In the genomic region with DNA sequence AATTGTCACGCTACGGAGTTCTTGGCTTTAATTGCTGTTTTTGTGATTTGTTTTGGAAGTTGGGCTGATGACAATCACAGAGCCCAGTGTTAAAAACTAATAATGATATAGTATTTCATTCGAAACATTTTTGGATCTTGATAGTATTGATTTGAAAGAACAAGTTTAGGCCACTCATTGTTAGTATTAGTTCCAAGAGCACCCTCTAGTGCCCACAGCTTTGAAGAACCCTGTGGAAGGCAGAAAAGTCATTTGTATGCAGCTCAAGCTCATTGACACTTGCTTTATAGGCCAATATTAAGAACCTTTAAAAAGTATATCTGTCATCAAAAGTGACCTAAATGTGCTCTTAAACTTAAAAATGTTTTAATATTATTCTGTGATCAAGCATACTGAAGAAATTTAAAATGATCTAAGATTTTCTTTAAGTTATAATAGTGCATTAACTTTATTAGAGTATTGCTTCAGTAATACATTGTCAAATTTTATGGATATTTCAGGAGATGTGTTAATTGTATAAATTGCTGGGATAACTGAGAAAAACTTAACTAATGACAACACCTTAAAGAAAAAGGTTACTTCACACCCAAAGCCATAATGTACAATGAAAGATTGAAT, we compare ENCODE assay signal across 9 cellular contexts.
DNase-seq lines count a peak whose midpoint lies in the region; ATAC-seq and TF ChIP-seq lines count a peak whose summit lies in the region.
"Had no signal": no experiment of that assay in that cellular context is flagged by ENCODE, and none has a peak within 500 bp of the region (broad histone marks: within the 10 kb centered on the region; RNA-seq: fewer than 3 reads in every experiment).

No MANE protein-coding gene starts in this region.

- H3F3A ChIP-seq in PC-9 (ENCODE audit: insufficient read depth, low read depth) = no peaks in the 10 kb centered on the region

- no peaks in the 10 kb centered on the region for H3K9me3 Mint-ChIP-seq in activated T-helper 1 cell treated with anti-CD3 and anti-CD28 coated beads, Interleukin-12 subunit alpha, Interleukin-12 subunit beta, Interleukin-2, Interleukin-4 antibody, amounts not matched to agents 30 ng/mL and 10 ng/mL and 1 ng/mL, durations not matched to agents 14 hours and 24 hours and 36 hours
- H3K9me3 Mint-ChIP-seq: activated naive CD8-positive, alpha-beta T cell treated with anti-CD3 and anti-CD28 coated beads, Interleukin-2, amount 10 ng/mL, durations not matched to agents 7 days and 5 days had no signal

- no peak overlapping the region for H4K91ac ChIP-seq in trophoblast cell (ENCODE audit: low read depth, low read length)

- H2BK120ac ChIP-seq in trophoblast cell (ENCODE audit: insufficient read depth, low read length, poor library complexity) = no peak overlapping the region

- H2BK12ac ChIP-seq in trophoblast cell (ENCODE audit: low read length) = no peak overlapping the region

- no peak overlapping the region for H3K27ac ChIP-seq in PC-9
- no peak overlapping the region for H3K27ac ChIP-seq in trophoblast cell (ENCODE audit: low read depth, low read length)

- no peaks in the 10 kb centered on the region for H3K9me2 ChIP-seq in PC-9 (ENCODE audit: insufficient read depth)

- H3K79me2 ChIP-seq in PC-9 (ENCODE audit: low read depth) (no peaks in the 10 kb centered on the region), trophoblast cell (ENCODE audit: control insufficient read depth, insufficient read depth, low read length, poor library complexity) (no peaks in the 10 kb centered on the region)

- TF ChIP-seq POLR2A in GM18505 (IDR thresholded peaks at IDR 0.05; ENCODE audit: borderline replicate concordance, extremely low read depth, insufficient read depth, insufficient read length) = no peak

- CTCF ChIA-PET in PC-9 (lab: Charles Lee) = no interaction called here

- no peaks in the 10 kb centered on the region for H3K9me3 ChIP-seq in PC-9 (ENCODE audit: insufficient read depth, low read depth)
- H3K9me3 ChIP-seq in trophoblast cell (ENCODE audit: insufficient read depth, low read depth, low read length) = no peaks in the 10 kb centered on the region

- H3K4me1 Mint-ChIP-seq in activated T-helper 1 cell treated with anti-CD3 and anti-CD28 coated beads, Interleukin-12 subunit alpha, Interleukin-12 subunit beta, Interleukin-2, Interleukin-4 antibody, amounts not matched to agents 30 ng/mL and 10 ng/mL and 1 ng/mL, durations not matched to agents 14 hours and 24 hours and 36 hours (ENCODE audit: low read depth) = no peaks in the 10 kb centered on the region
- H3K4me1 Mint-ChIP-seq: activated naive CD8-positive, alpha-beta T cell treated with anti-CD3 and anti-CD28 coated beads, Interleukin-2, amount 10 ng/mL, durations not matched to agents 7 days and 5 days had no signal

- no peak overlapping the region for H4K12ac ChIP-seq in trophoblast cell (ENCODE audit: low read depth, low read length)

- no peak overlapping the region for H4K8ac ChIP-seq in trophoblast cell (ENCODE audit: low read depth, low read length)

- H4K20me1 ChIP-seq in PC-9 (ENCODE audit: insufficient read depth) = no peaks in the 10 kb centered on the region

- H3K36me3 Mint-ChIP-seq in activated T-helper 1 cell treated with anti-CD3 and anti-CD28 coated beads, Interleukin-12 subunit alpha, Interleukin-12 subunit beta, Interleukin-2, Interleukin-4 antibody, amounts not matched to agents 30 ng/mL and 10 ng/mL and 1 ng/mL, durations not matched to agents 14 hours and 24 hours and 36 hours (ENCODE audit: low read depth) = no peaks in the 10 kb centered on the region
- H3K36me3 Mint-ChIP-seq: activated naive CD8-positive, alpha-beta T cell treated with anti-CD3 and anti-CD28 coated beads, Interleukin-2, amount 10 ng/mL, durations not matched to agents 7 days and 5 days had no signal

- POLR2A ChIA-PET in PC-9 (lab: Charles Lee; ENCODE audit: unreplicated experiment) = no interaction called here

- H3K4me2 ChIP-seq in PC-9 (no peak overlapping the region), trophoblast cell (ENCODE audit: low read length) (no peak overlapping the region)

- H3K27me3 Mint-ChIP-seq in activated T-helper 1 cell treated with anti-CD3 and anti-CD28 coated beads, Interleukin-12 subunit alpha, Interleukin-12 subunit beta, Interleukin-2, Interleukin-4 antibody, amounts not matched to agents 30 ng/mL and 10 ng/mL and 1 ng/mL, durations not matched to agents 14 hours and 24 hours and 36 hours (ENCODE audit: insufficient read depth) = no peaks in the 10 kb centered on the region
- H3K27me3 Mint-ChIP-seq: activated naive CD8-positive, alpha-beta T cell treated with anti-CD3 and anti-CD28 coated beads, Interleukin-2, amount 10 ng/mL, durations not matched to agents 7 days and 5 days had no signal

- H3K4ac ChIP-seq in trophoblast cell (ENCODE audit: low read depth, low read length) = no peak overlapping the region

- WGBS in trophoblast cell (ENCODE audit: extremely low coverage, insufficient coverage, insufficient read length) = no CpG with 5 or more reads among the region's 3 CpGs

- no peaks in the 10 kb centered on the region for H3K79me1 ChIP-seq in trophoblast cell (ENCODE audit: low read length)

- H3K4me3 Mint-ChIP-seq in activated T-helper 1 cell treated with anti-CD3 and anti-CD28 coated beads, Interleukin-12 subunit alpha, Interleukin-12 subunit beta, Interleukin-2, Interleukin-4 antibody, amounts not matched to agents 30 ng/mL and 10 ng/mL and 1 ng/mL, durations not matched to agents 14 hours and 24 hours and 36 hours = no peak overlapping the region
- H3K4me3 Mint-ChIP-seq: activated naive CD8-positive, alpha-beta T cell treated with anti-CD3 and anti-CD28 coated beads, Interleukin-2, amount 10 ng/mL, durations not matched to agents 7 days and 5 days had no signal

- H3K18ac ChIP-seq in trophoblast cell (ENCODE audit: low read length) = no peak overlapping the region

- no peak overlapping the region for H3K27ac Mint-ChIP-seq in activated T-helper 1 cell treated with anti-CD3 and anti-CD28 coated beads, Interleukin-12 subunit alpha, Interleukin-12 subunit beta, Interleukin-2, Interleukin-4 antibody, amounts not matched to agents 30 ng/mL and 10 ng/mL and 1 ng/mL, durations not matched to agents 14 hours and 24 hours and 36 hours
- H3K27ac Mint-ChIP-seq: activated naive CD8-positive, alpha-beta T cell treated with anti-CD3 and anti-CD28 coated beads, Interleukin-2, amount 10 ng/mL, durations not matched to agents 7 days and 5 days had no signal

- DNase-seq in SIG-M5 treated with dmso at 0.1 percent for 504 hours (lab: John Stamatoyannopoulos, UW; ENCODE audit: unreplicated experiment) (peak; percentile 52), SIG-M5 (lab: John Stamatoyannopoulos, UW) (no peak), HS-5 (ENCODE audit: low read depth) (peak; percentile 25), PC-9 (peak in 1 of 2 experiments; percentile 7), epithelial cell of proximal tubule (ENCODE audit: low read depth) (no peak), trophoblast cell (peak; percentile 7 to 54)
- DNase-seq in activated T-helper 1 cell treated with anti-CD3 and anti-CD28 coated beads, Interleukin-12 subunit alpha, Interleukin-12 subunit beta, Interleukin-2, Interleukin-4 antibody, amounts not matched to agents 30 ng/mL and 10 ng/mL and 1 ng/mL, durations not matched to agents 14 hours and 24 hours and 36 hours (ENCODE audit: low spot score) = no peak
- DNase-seq: activated naive CD8-positive, alpha-beta T cell treated with anti-CD3 and anti-CD28 coated beads, Interleukin-2, amount 10 ng/mL, durations not matched to agents 7 days and 5 days had no signal

- no peak overlapping the region for H3K9ac ChIP-seq in trophoblast cell (ENCODE audit: low read length)

- ATAC-seq in GM18505 (IDR thresholded peaks at IDR 0.05; ENCODE audit: unreplicated experiment) = no peak

- BruUV-seq in PC-9 (replicated peaks; lab: Mats Ljungman, UMichigan) = no TSS peak

- H2AK5ac ChIP-seq in trophoblast cell (ENCODE audit: low read length) = no peak overlapping the region

- no peak overlapping the region for H3K23ac ChIP-seq in trophoblast cell (ENCODE audit: low read length)

- H3K4me1 ChIP-seq in PC-9 (replicated peaks; ENCODE audit: insufficient read depth) (no peaks in the 10 kb centered on the region), trophoblast cell (ENCODE audit: control insufficient read depth in 1 of 2, insufficient read depth in 2 of 2, low read length in 2 of 2) (no peaks in the 10 kb centered on the region)

- H3K4me3 ChIP-seq in PC-9 (no peak overlapping the region), epithelial cell of proximal tubule (ENCODE audit: low read depth, low read length) (no peak overlapping the region), trophoblast cell (ENCODE audit: low read depth, low read length) (no peak overlapping the region)

- H3K36me3 ChIP-seq in PC-9 (ENCODE audit: low read depth) (no peaks in the 10 kb centered on the region), trophoblast cell (ENCODE audit: control insufficient read depth in 1 of 2, insufficient read depth in 2 of 2, low read length in 2 of 2) (no peaks in the 10 kb centered on the region)

- H3K14ac ChIP-seq in trophoblast cell (ENCODE audit: low read length) = no peak overlapping the region

- H3K27me3 ChIP-seq in PC-9 (ENCODE audit: insufficient read depth, low read depth) = no peaks in the 10 kb centered on the region
- H3K27me3 ChIP-seq in trophoblast cell (ENCODE audit: insufficient read depth, low read length) = no peaks in the 10 kb centered on the region

- H2AFZ ChIP-seq in PC-9 = no peak overlapping the region
- no peak overlapping the region for H2AFZ ChIP-seq in trophoblast cell (ENCODE audit: insufficient read depth, low read length, poor library complexity)

- H2BK5ac ChIP-seq in trophoblast cell (ENCODE audit: low read depth, low read length, poor library complexity) = no peak overlapping the region

- TF ChIP-seq CTCF in PC-9 (conservative IDR thresholded peaks at IDR 0.05) (peak; percentile 67), epithelial cell of proximal tubule (conservative IDR thresholded peaks at IDR 0.05; ENCODE audit: low read depth, low read length) (peak; percentile 86)

- intact Hi-C loops in PC-9 (cut with micrococcal nuclease; ENCODE audit: unreplicated experiment) = loop anchor here (2.0 to 5.0 kb wide), 3 partner anchors 958 to 1248 kb away; no protein-coding TSS in a partner anchor
- intact Hi-C loops in activated T-helper 1 cell treated with anti-CD3 and anti-CD28 coated beads, Interleukin-12 subunit alpha, Interleukin-12 subunit beta, Interleukin-2, Interleukin-4 antibody, amounts not matched to agents 30 ng/mL and 10 ng/mL and 1 ng/mL, durations not matched to agents 14 hours and 24 hours and 36 hours (cut with micrococcal nuclease) = no loop called here

Comparison
In these comparisons a context has a peak if more than half of its experiments do, and no peak if none do; other contexts are left out.
1. DNase-seq: peak in SIG-M5 treated with dmso at 0.1 percent for 504 hours (single experiment), HS-5 (single experiment) and trophoblast cell (2 of 2); none in SIG-M5 (single experiment), epithelial cell of proximal tubule (single experiment) and activated T-helper 1 cell treated with anti-CD3 and anti-CD28 coated beads, Interleukin-12 subunit alpha, Interleukin-12 subunit beta, Interleukin-2, Interleukin-4 antibody, amounts not matched to agents 30 ng/mL and 10 ng/mL and 1 ng/mL, durations not matched to agents 14 hours and 24 hours and 36 hours (single experiment).